ENCODE assay signal across 38 cellular contexts in genomic region chr7:143177374-143178119, GRCh38. TPM values are rescaled to one million over a fixed set of nuclear protein-coding genes. Genes with fewer than 3 reads are reported as not detected.
"Had no signal": no experiment of that assay in that cellular context is flagged by ENCODE, and none has a peak within 500 bp of the region (broad histone marks: within the 10 kb centered on the region; RNA-seq: fewer than 3 reads in every experiment).

No MANE protein-coding gene starts in this region.

- H3K9me3 ChIP-seq: prostate gland, thyroid gland, vagina had no signal

- H3K4me2 ChIP-seq: smooth muscle cell had no signal

- H3K27ac ChIP-seq: esophagus muscularis mucosa, foreskin keratinocyte, gastroesophageal sphincter, heart right ventricle, left lung, prostate gland, right atrium auricular region, suprapubic skin, thyroid gland, vagina had no signal

- H3K4me3 ChIP-seq: esophagus muscularis mucosa, gastroesophageal sphincter, heart right ventricle, left lung, prostate gland, right atrium auricular region, smooth muscle cell, suprapubic skin, thyroid gland, vagina had no signal

- H3K27me3 ChIP-seq: esophagus muscularis mucosa, foreskin keratinocyte, gastroesophageal sphincter, heart right ventricle, left lung, right atrium auricular region, suprapubic skin, thyroid gland, vagina had no signal

- H3K27ac Mint-ChIP-seq: naive thymus-derived CD8-positive, alpha-beta T cell; stimulated activated naive CD8-positive, alpha-beta T cell treated with anti-CD3 and anti-CD28 coated beads, Interleukin-15, amount 100 ng/mL, for 72 hours had no signal

- ATAC-seq: foreskin keratinocyte; gastroesophageal sphincter; heart right ventricle; left cardiac atrium; left lung; naive thymus-derived CD8-positive, alpha-beta T cell; sciatic nerve; stimulated activated naive CD8-positive, alpha-beta T cell treated with anti-CD3 and anti-CD28 coated beads, Interleukin-15, amount 100 ng/mL, for 72 hours had no signal

- H3K4me3 Mint-ChIP-seq: naive thymus-derived CD8-positive, alpha-beta T cell; nephron progenitor cell; stimulated activated naive CD8-positive, alpha-beta T cell treated with anti-CD3 and anti-CD28 coated beads, Interleukin-15, amount 100 ng/mL, for 72 hours had no signal

- H3K36me3 ChIP-seq: esophagus muscularis mucosa, gastroesophageal sphincter, heart right ventricle, left lung, prostate gland, right atrium auricular region, suprapubic skin, thyroid gland, vagina had no signal

- DNase-seq: dermis blood vessel endothelial cell; effector memory CD4-positive, alpha-beta T cell; glutamatergic neuron; heart right ventricle; hippocampal formation; left cardiac atrium; left lung; naive thymus-derived CD8-positive, alpha-beta T cell; nephron progenitor cell; nucleus accumbens; stimulated activated CD4-positive, alpha-beta T cell treated with anti-CD3 and anti-CD28 coated beads, Interleukin-12 subunit alpha, Interleukin-12 subunit beta, amount 100 ng/mL, for 4 hours; stimulated activated CD4-positive, alpha-beta T cell treated with anti-CD3 and anti-CD28 coated beads, Interleukin-1b, Interleukin-23, amount 100 ng/mL, for 48 hours; stimulated activated CD4-positive, alpha-beta T cell treated with anti-CD3 and anti-CD28 coated beads, Interleukin-4, amount 100 ng/mL, for 1 hour; stimulated activated CD8-positive, alpha-beta memory T cell treated with anti-CD3 and anti-CD28 coated beads, Interleukin-4, amount 100 ng/mL, for 48 hours; stimulated activated naive CD4-positive, alpha-beta T cell; stimulated activated naive CD8-positive, alpha-beta T cell treated with anti-CD3 and anti-CD28 coated beads, Interleukin-15, amount 100 ng/mL, for 72 hours; thyroid gland; trophoblast cell had no signal

- FAIRE-seq: endothelial cell of umbilical vein, islet of Langerhans had no signal

- H3K4me1 ChIP-seq: foreskin keratinocyte, heart right ventricle, left lung, prostate gland, right atrium auricular region, suprapubic skin, thyroid gland, vagina had no signal

RNA-seq across cellular contexts. Expression of gene TAS2R39, which starts 5.7 kb away (rescaled TPM):
- total RNA-seq: dermis blood vessel endothelial cell; endothelial cell of umbilical vein; epithelial cell of proximal tubule; esophagus muscularis mucosa; fibroblast of lung; foreskin keratinocyte; gastroesophageal sphincter; heart right ventricle; kidney epithelial cell; left cardiac atrium; left lung; lower leg skin; lung microvascular endothelial cell; mesenteric fat pad; myocyte; naive thymus-derived CD8-positive, alpha-beta T cell; osteocyte; prostate gland; right atrium auricular region; sciatic nerve; smooth muscle cell; suprapubic skin; thyroid gland; ureter; vagina had no signal
- polyA plus RNA-seq: endothelial cell of umbilical vein; fibroblast of lung; foreskin keratinocyte; heart right ventricle; naive thymus-derived CD8-positive, alpha-beta T cell; smooth muscle cell had no signal

RNA-seq across cellular contexts. Expression of gene TAS2R40, which starts 44.3 kb away (rescaled TPM):
- total RNA-seq: dermis blood vessel endothelial cell; endothelial cell of umbilical vein; epithelial cell of proximal tubule; esophagus muscularis mucosa; fibroblast of lung; foreskin keratinocyte; gastroesophageal sphincter; heart right ventricle; kidney epithelial cell; left cardiac atrium; left lung; lower leg skin; lung microvascular endothelial cell; mesenteric fat pad; myocyte; naive thymus-derived CD8-positive, alpha-beta T cell; osteocyte; prostate gland; right atrium auricular region; sciatic nerve; smooth muscle cell; suprapubic skin; thyroid gland; ureter; vagina had no signal
- polyA plus RNA-seq: endothelial cell of umbilical vein; fibroblast of lung; foreskin keratinocyte; heart right ventricle; naive thymus-derived CD8-positive, alpha-beta T cell; smooth muscle cell had no signal

RNA-seq across cellular contexts. Expression of gene PIP, which starts 45.7 kb away (rescaled TPM):
- total RNA-seq: dermis blood vessel endothelial cell; endothelial cell of umbilical vein; epithelial cell of proximal tubule; esophagus muscularis mucosa; fibroblast of lung; foreskin keratinocyte; heart right ventricle; kidney epithelial cell; left cardiac atrium; lung microvascular endothelial cell; mesenteric fat pad; myocyte; naive thymus-derived CD8-positive, alpha-beta T cell; osteocyte; right atrium auricular region; sciatic nerve; smooth muscle cell; thyroid gland; ureter had no signal
- polyA plus RNA-seq: endothelial cell of umbilical vein; fibroblast of lung; foreskin keratinocyte; heart right ventricle; naive thymus-derived CD8-positive, alpha-beta T cell; smooth muscle cell had no signal
